Comparison of ENCODE assay signal across 8 cellular contexts in the genomic region with DNA sequence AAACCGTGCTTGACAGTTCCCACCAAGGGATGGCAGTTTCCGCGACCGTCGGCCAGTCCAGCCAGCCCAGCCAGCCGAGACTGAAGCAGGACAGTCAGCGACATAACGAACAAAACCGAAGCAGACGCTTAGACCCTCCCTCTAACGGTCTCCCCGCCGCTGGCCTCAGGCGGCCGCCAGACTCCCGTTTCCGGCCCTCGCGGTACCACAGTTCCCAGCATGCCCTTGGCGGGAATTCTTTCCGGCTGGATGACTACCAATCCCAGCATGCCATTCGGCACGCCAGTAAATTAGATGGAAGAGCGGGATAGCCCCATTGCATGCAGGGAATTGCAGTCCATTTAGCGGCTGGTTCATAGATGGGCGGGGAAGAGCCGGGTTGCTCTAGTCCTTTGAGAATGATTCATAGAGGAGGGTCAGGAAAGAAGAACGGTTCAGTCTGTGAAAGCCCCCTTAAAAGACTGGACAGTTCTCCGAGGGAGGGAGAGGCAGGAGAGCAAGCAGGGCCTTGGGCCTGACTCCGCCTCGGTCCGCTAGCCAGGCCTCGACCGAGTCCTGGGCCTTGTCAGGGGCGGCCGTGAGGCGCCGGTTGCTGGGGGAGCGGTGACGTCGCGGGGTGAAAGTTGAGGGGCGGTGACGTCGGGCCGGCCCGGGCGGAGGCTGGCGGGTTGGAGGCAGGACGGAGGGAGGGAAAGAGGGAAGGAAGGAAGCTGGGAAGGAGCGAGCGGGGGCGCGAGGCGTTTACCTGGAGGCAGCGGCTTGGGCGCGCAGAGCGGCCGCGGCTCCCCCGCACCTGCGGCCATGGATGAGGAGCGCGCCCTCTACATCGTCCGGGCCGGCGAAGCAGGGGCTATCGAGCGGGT. TPM values are rescaled to one million over a fixed set of nuclear protein-coding genes. Genes with fewer than 3 reads are reported as not detected.
A peak's percentile ranks its signal among the peaks of the same experiment; 100 is the strongest.
DNase-seq lines count a peak whose midpoint lies in the region; TF ChIP-seq lines count a peak whose summit lies in the region.

Gene RIC8B (plus strand): TSS at position 738 of the 863 bp plus-strand sequence. CDS start 64 bp downstream, at position 802.

- peak within 1 kb of the TSS; percentile 96 for H3K4me3 Mint-ChIP-seq in neural progenitor cell

- DNase-seq in ELF-1 (ENCODE audit: low read depth, low spot score): peak; percentile 99
- DNase-seq in H7: peak; percentile 92
- DNase-seq in MG63: peak; percentile 97
- peak; percentile 99 for DNase-seq in SIG-M5 treated with dmso at 0.1 percent for 504 hours (lab: John Stamatoyannopoulos, UW; ENCODE audit: unreplicated experiment)
- DNase-seq in activated gamma-delta T cell treated with anti-CD3 and anti-CD28 coated beads, Interleukin-2, amount 50 U/mL, for 16 hours (ENCODE audit: low read depth): peak; percentile 60
- DNase-seq in foreskin fibroblast: peak; percentile 99
- peak; percentile 99 for DNase-seq in neural progenitor cell (ENCODE audit: low spot score)
- DNase-seq in stromal cell of bone marrow (ENCODE audit: low read depth): peak; percentile 99

- TF ChIP-seq CTCF in foreskin fibroblast (IDR thresholded peaks at IDR 0.05; ENCODE audit: low read depth, low read length): no peak
- peak; percentile 27 for TF ChIP-seq CTCF in neural progenitor cell (IDR thresholded peaks at IDR 0.05)

- peaks cover 52% of the 10 kb centered on the region for H3K4me1 Mint-ChIP-seq in neural progenitor cell

- peaks cover 6% of the 10 kb centered on the region for H3K27me3 Mint-ChIP-seq in neural progenitor cell (ENCODE audit: insufficient read depth, low read depth)

- peak within 1 kb of the TSS; percentile 93 for H2AFZ ChIP-seq in neural progenitor cell (replicated peaks)

- no peaks in the 10 kb centered on the region for H3K9me3 Mint-ChIP-seq in neural progenitor cell

- peak within 1 kb of the TSS; percentile 90 for H3K27ac ChIP-seq in neural progenitor cell

- H3K4me2 ChIP-seq in neural progenitor cell: peak within 1 kb of the TSS; percentile 92

- H3K4me1 ChIP-seq in neural progenitor cell: peaks cover 17% of the 10 kb centered on the region

- no peaks in the 10 kb centered on the region for H3K9me3 ChIP-seq in MG63
- no peaks in the 10 kb centered on the region for H3K9me3 ChIP-seq in neural progenitor cell (ENCODE audit: low read depth)

- H4K20me1 ChIP-seq in neural progenitor cell (ENCODE audit: low read depth): peaks cover 33% of the 10 kb centered on the region

- H3K36me3 ChIP-seq in H7 (replicated peaks; ENCODE audit: control insufficient read depth, insufficient read depth, low read length): 0 out of 2 replicates have a peak, but pooled peaks cover 2% of the 10 kb centered on the region
- H3K36me3 ChIP-seq in MG63: no peaks in the 10 kb centered on the region
- H3K36me3 ChIP-seq in neural progenitor cell: no peaks in the 10 kb centered on the region

- H3K27ac Mint-ChIP-seq in neural progenitor cell: peak within 1 kb of the TSS; percentile 99

- peaks cover 46% of the 10 kb centered on the region for H3K79me2 ChIP-seq in neural progenitor cell (ENCODE audit: low read depth)

- H3F3A ChIP-seq in neural progenitor cell (ENCODE audit: low read depth): peaks cover 34% of the 10 kb centered on the region

- peak within 1 kb of the TSS; percentile 62 for H3K9ac ChIP-seq in neural progenitor cell

- H3K36me3 Mint-ChIP-seq in neural progenitor cell: peaks cover 13% of the 10 kb centered on the region

- H3K4me3 ChIP-seq in H7 (ENCODE audit: insufficient read depth, low read depth, low read length) (peak within 1 kb of the TSS; percentile 86), MG63 (peak within 1 kb of the TSS; percentile 64), foreskin fibroblast (ENCODE audit: low read depth in 1 of 2, low read length in 2 of 2) (peak within 1 kb of the TSS; percentile 86 to 99), neural progenitor cell (peak within 1 kb of the TSS; percentile 89)

- H3K27me3 ChIP-seq in H7 (ENCODE audit: control insufficient read depth, insufficient read depth, low read length): no peaks in the 10 kb centered on the region
- no peaks in the 10 kb centered on the region for H3K27me3 ChIP-seq in MG63
- no peaks in the 10 kb centered on the region for H3K27me3 ChIP-seq in neural progenitor cell

RNA-seq across cellular contexts. Expression of gene RIC8B, which starts in this region (rescaled TPM):
- total RNA-seq in H7 (2014; rRNA removed; shearing (Covaris generic)): 10.7 and 15.2 TPM in 2 replicates
- total RNA-seq in MG63 (2014; rRNA removed; shearing (Covaris generic); ENCODE audit: low replicate concordance): 10.1 and 13.5 TPM in 2 replicates
- 21.2 and 33.2 TPM in 2 replicates for total RNA-seq in neural progenitor cell (ENCODE audit: low replicate concordance)

Comparison
In these comparisons a context has a peak if more than half of its experiments do, and no peak if none do; other contexts are left out.
1. Peak in every context shown above with its lines: DNase-seq, H3K4me3 ChIP-seq and H3K27ac ChIP-seq.